In the genomic region with DNA sequence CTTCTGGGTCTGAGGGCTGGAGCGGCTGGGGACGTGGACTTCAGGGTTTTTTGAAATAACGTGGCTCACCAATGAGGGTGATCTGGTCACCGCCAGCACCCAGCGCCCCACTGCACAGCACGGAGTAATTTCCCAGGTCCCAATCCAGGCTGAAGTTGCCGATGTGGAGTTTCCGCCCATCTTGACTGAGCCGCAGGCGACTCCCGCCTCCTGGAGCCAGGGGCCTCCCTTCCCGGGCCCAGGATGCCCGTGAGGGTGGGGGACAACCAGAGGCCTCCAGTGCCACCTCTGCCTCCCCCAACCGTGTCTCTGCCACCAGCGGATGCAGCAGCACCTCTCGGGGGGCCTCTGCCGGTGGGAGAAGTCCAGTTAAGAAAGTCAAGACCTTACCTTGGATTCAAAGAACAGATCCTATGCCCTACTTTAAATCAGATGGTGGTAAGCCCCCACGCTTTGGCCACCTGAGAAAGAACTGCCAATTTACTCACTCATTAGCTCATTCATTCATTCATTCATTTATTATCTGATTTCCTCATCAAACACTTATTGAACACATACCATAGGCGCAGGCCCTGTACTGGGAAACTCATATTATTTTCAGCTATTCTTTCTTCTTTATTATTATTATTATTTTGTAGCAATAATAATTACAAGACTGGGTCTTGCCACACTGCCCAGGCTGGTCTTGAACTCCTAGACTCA, we compare ENCODE assay signal across 13 cellular contexts. TPM values are rescaled to one million over a fixed set of nuclear protein-coding genes. Genes with fewer than 3 reads are reported as not detected.
DNase-seq lines count a peak whose midpoint lies in the region; ATAC-seq and TF ChIP-seq lines count a peak whose summit lies in the region.
"Had no signal": no experiment of that assay in that cellular context is flagged by ENCODE, and none has a peak within 500 bp of the region (broad histone marks: within the 10 kb centered on the region; RNA-seq: fewer than 3 reads in every experiment).

No MANE protein-coding gene starts in this region.

- H4K20me1 ChIP-seq in Karpas-422 (ENCODE audit: insufficient read depth, low read depth, low read length): no peaks in the 10 kb centered on the region
- no peaks in the 10 kb centered on the region for H4K20me1 ChIP-seq in osteoblast (ENCODE audit: insufficient read depth, low read length)

- DNase-seq in T-helper 1 cell (no peak), Karpas-422 (no peak), osteoblast (ENCODE audit: insufficient read length, low spot score, missing footprints) (peak; percentile 34), substantia nigra (lab: John Stamatoyannopoulos, UW) (no peak), activated gamma-delta T cell (lab: John Stamatoyannopoulos, UW) (no peak)
- DNase-seq in central memory CD8-positive, alpha-beta T cell (ENCODE audit: low spot score in 2 of 2): no peak

- no peaks in the 10 kb centered on the region for H3K36me3 Mint-ChIP-seq in T-helper 1 cell treated with Interleukin-12 subunit alpha and Interleukin-12 subunit beta and Interleukin-4 antibody, amounts not matched to agents 30 μg/mL and 1 μg/mL, for 36 hours (ENCODE audit: low read depth)
- peaks cover 1% of the 10 kb centered on the region for H3K36me3 Mint-ChIP-seq in central memory CD8-positive, alpha-beta T cell (ENCODE audit: insufficient read depth)

- H2AFZ ChIP-seq in Karpas-422 (ENCODE audit: low read length) (peak overlapping the region; percentile 50; the same call in 1 of the 2 replicates), osteoblast (ENCODE audit: low read length) (no peak overlapping the region)

- H3K4me1 ChIP-seq in Karpas-422 (ENCODE audit: low read length): peaks cover 30% of the 10 kb centered on the region
- peaks cover 9% of the 10 kb centered on the region for H3K4me1 ChIP-seq in osteoblast (ENCODE audit: insufficient read depth, low read length)

- H3K9ac ChIP-seq in Karpas-422 (ENCODE audit: low read length): peak overlapping the region; percentile 67

- peaks cover 11% of the 10 kb centered on the region for H3K4me1 Mint-ChIP-seq in T-helper 1 cell treated with Interleukin-12 subunit alpha and Interleukin-12 subunit beta and Interleukin-4 antibody, amounts not matched to agents 30 μg/mL and 1 μg/mL, for 36 hours (ENCODE audit: low read depth)
- H3K4me1 Mint-ChIP-seq in central memory CD8-positive, alpha-beta T cell: peaks cover 15% of the 10 kb centered on the region

- H3K27me3 Mint-ChIP-seq in T-helper 1 cell treated with Interleukin-12 subunit alpha and Interleukin-12 subunit beta and Interleukin-4 antibody, amounts not matched to agents 30 μg/mL and 1 μg/mL, for 36 hours (ENCODE audit: low read depth): peaks cover 17% of the 10 kb centered on the region
- no peaks in the 10 kb centered on the region for H3K27me3 Mint-ChIP-seq in central memory CD8-positive, alpha-beta T cell

- H3K4me3 ChIP-seq in Karpas-422 (ENCODE audit: low read length): peak overlapping the region; percentile 66
- H3K4me3 ChIP-seq in osteoblast (ENCODE audit: insufficient read depth, low read length): no peak overlapping the region

- no peaks in the 10 kb centered on the region for H3K9me2 ChIP-seq in Karpas-422 (replicated peaks; ENCODE audit: insufficient read depth, low read length)

- H3K9me3 ChIP-seq in Karpas-422 (ENCODE audit: low read length) (no peaks in the 10 kb centered on the region), osteoblast (ENCODE audit: low read depth, low read length) (no peaks in the 10 kb centered on the region)
- H3K9me3 ChIP-seq: MG63, upper lobe of left lung had no signal

- H3K9me3 Mint-ChIP-seq in T-helper 1 cell treated with Interleukin-12 subunit alpha and Interleukin-12 subunit beta and Interleukin-4 antibody, amounts not matched to agents 30 μg/mL and 1 μg/mL, for 36 hours: no peaks in the 10 kb centered on the region
- H3K9me3 Mint-ChIP-seq in central memory CD8-positive, alpha-beta T cell: no peaks in the 10 kb centered on the region

- peak overlapping the region; percentile 26 for H3K27ac Mint-ChIP-seq in T-helper 1 cell treated with Interleukin-12 subunit alpha and Interleukin-12 subunit beta and Interleukin-4 antibody, amounts not matched to agents 30 μg/mL and 1 μg/mL, for 36 hours
- no peak overlapping the region for H3K27ac Mint-ChIP-seq in central memory CD8-positive, alpha-beta T cell (ENCODE audit: low read depth)

- TF ChIP-seq CTCF in osteoblast (IDR thresholded peaks at IDR 0.05; ENCODE audit: extremely low read depth, low read depth, low read length): no peak

- H3K4me3 Mint-ChIP-seq in T-helper 1 cell treated with Interleukin-12 subunit alpha and Interleukin-12 subunit beta and Interleukin-4 antibody, amounts not matched to agents 30 μg/mL and 1 μg/mL, for 36 hours: peak overlapping the region; percentile 97
- H3K4me3 Mint-ChIP-seq in central memory CD8-positive, alpha-beta T cell: peak overlapping the region; percentile 91

- H3K36me3 ChIP-seq in Karpas-422 (ENCODE audit: insufficient read depth, low read length): no peaks in the 10 kb centered on the region
- no peaks in the 10 kb centered on the region for H3K36me3 ChIP-seq in osteoblast (ENCODE audit: insufficient read depth, low read length)
- H3K36me3 ChIP-seq: MG63, upper lobe of left lung had no signal

- peak overlapping the region; percentile 30; the same call in 1 of the 2 replicates for H3K27ac ChIP-seq in Karpas-422 (ENCODE audit: low read length)
- H3K27ac ChIP-seq in osteoblast (ENCODE audit: low read depth, low read length): no peak overlapping the region
- no peak overlapping the region for H3K27ac ChIP-seq in substantia nigra (ENCODE audit: low read depth, low read length, poor library complexity, severe bottlenecking)

- peaks cover 4% of the 10 kb centered on the region; the same call in 1 of the 2 replicates for H3K79me2 ChIP-seq in Karpas-422 (ENCODE audit: low read length)
- H3K79me2 ChIP-seq in osteoblast (ENCODE audit: insufficient read depth, low read length): no peaks in the 10 kb centered on the region

- H3K27me3 ChIP-seq in Karpas-422 (ENCODE audit: low read length): no peaks in the 10 kb centered on the region
- H3K27me3 ChIP-seq in osteoblast (ENCODE audit: insufficient read depth, low read length): no peaks in the 10 kb centered on the region
- H3K27me3 ChIP-seq: MG63, upper lobe of left lung had no signal

- ATAC-seq in central memory CD8-positive, alpha-beta T cell (replicated peaks; ENCODE audit: extremely low read depth, poor library complexity, severe bottlenecking): no peak
- ATAC-seq in GM21367 (IDR thresholded peaks at IDR 0.05; ENCODE audit: unreplicated experiment): no peak

- H3K4me2 ChIP-seq in Karpas-422 (ENCODE audit: low read depth, low read length, poor library complexity, severe bottlenecking) (peak overlapping the region; percentile 65), osteoblast (ENCODE audit: insufficient read depth, low read length) (no peak overlapping the region)

RNA-seq across cellular contexts. Expression of a gene that starts 3.9 kb away (rescaled TPM):
- 5.7 and 6.6 TPM in 2 replicates for total RNA-seq in Karpas-422 (2014; rRNA removed; shearing (Covaris generic); ENCODE audit: low replicate concordance)
- 0.72 and 0.88 TPM in 2 replicates for total RNA-seq in osteoblast

RNA-seq across cellular contexts. Expression of a gene that starts 26.6 kb away (rescaled TPM):
- not detected in 2 replicates for total RNA-seq in Karpas-422 (2014; rRNA removed; shearing (Covaris generic); ENCODE audit: low replicate concordance)
- total RNA-seq in osteoblast: not detected in 2 replicates
- total RNA-seq: A172; G401; T-helper 2 cell treated with Interferon-gamma antibody and Interleukin-4, amounts not matched to agents 100 ng/mL and 5 ng/mL, for 36 hours had no signal

RNA-seq across cellular contexts. Expression of a gene that starts 28.2 kb away (rescaled TPM):
- total RNA-seq in Karpas-422 (2014; rRNA removed; shearing (Covaris generic); ENCODE audit: low replicate concordance): 112 and 231 TPM in 2 replicates
- 68.4 and 84.3 TPM in 2 replicates for total RNA-seq in osteoblast

RNA-seq across cellular contexts. Expression of a gene that starts 30.8 kb away (rescaled TPM):
- 2.3 TPM in 1 of 2 replicates, not detected in the other for total RNA-seq in Karpas-422 (2014; rRNA removed; shearing (Covaris generic); ENCODE audit: low replicate concordance)
- total RNA-seq in osteoblast: not detected in 2 replicates
- total RNA-seq: A172, G401 had no signal

RNA-seq across cellular contexts. Expression of a gene that starts 34.4 kb away (rescaled TPM):
- not detected in 2 replicates for total RNA-seq in Karpas-422 (2014; rRNA removed; shearing (Covaris generic); ENCODE audit: low replicate concordance)
- not detected in 2 replicates for total RNA-seq in osteoblast
- total RNA-seq: A172, G401 had no signal
